In genomic region chr19:6721113-6721474, GRCh38 we compare ENCODE assay signal across 24 cellular contexts. TPM values are rescaled to one million over a fixed set of nuclear protein-coding genes. Genes with fewer than 3 reads are reported as not detected.
A peak's percentile ranks its signal among the peaks of the same experiment; 100 is the strongest.
DNase-seq lines count a peak whose midpoint lies in the region; ATAC-seq and TF ChIP-seq lines count a peak whose summit lies in the region.
"Had no signal": no experiment of that assay in that cellular context is flagged by ENCODE, and none has a peak within 500 bp of the region (broad histone marks: within the 10 kb centered on the region; RNA-seq: fewer than 3 reads in every experiment).

No MANE protein-coding gene starts in this region.

- no peaks in the 10 kb centered on the region for H3K4me1 ChIP-seq in HEK293 (ENCODE audit: control insufficient read depth, insufficient read depth, low read length)
- peaks cover 26 to 54% of the 10 kb centered on the region in 2 donors for H3K4me1 ChIP-seq in left lung
- H3K4me1 ChIP-seq in subcutaneous abdominal adipose tissue (ENCODE audit: control insufficient read depth in 5 of 5, insufficient read depth in 5 of 5, low read length in 5 of 5), result peaks cover 5 to 49% (median 47%) of the 10 kb centered on the region in 5 donors

- no peak for TF ChIP-seq CTCF in HEK293 (tag by site-specific recombination; IDR thresholded peaks at IDR 0.05)
- no peak for TF ChIP-seq CTCF in activated B cell treated with CpG ODN at 0.5 μM for 24 hours (IDR thresholded peaks at IDR 0.05)
- TF ChIP-seq CTCF in left lung (IDR thresholded peaks at IDR 0.05), result no peak

- peak overlapping the region; percentile 92 for H3K27ac Mint-ChIP-seq in activated B cell treated with CpG ODN at 0.5 μM for 24 hours
- H3K27ac Mint-ChIP-seq: activated CD8-positive, alpha-beta T cell treated with anti-CD3 and anti-CD28 coated beads for 36 hours; activated naive CD8-positive, alpha-beta T cell treated with anti-CD3 and anti-CD28 coated beads, Interleukin-2, amount 50 U/mL, for 24 hours; activated T-cell treated with anti-CD3 and anti-CD28 coated beads, Interleukin-2, amount 50 U/mL, for 72 hours had no signal

- H3K9me3 ChIP-seq in HEK293 (ENCODE audit: control insufficient read depth, insufficient read depth, low read depth, low read length), result no peaks in the 10 kb centered on the region
- no peaks in the 10 kb centered on the region for H3K9me3 ChIP-seq in left lung
- no peaks in the 10 kb centered on the region for H3K9me3 ChIP-seq in subcutaneous abdominal adipose tissue (ENCODE audit: control insufficient read depth in 5 of 5, low read length in 5 of 5)
- H3K9me3 ChIP-seq: testis had no signal

- H3K4me1 Mint-ChIP-seq in activated B cell treated with CpG ODN at 0.5 μM for 24 hours, result peaks cover 51% of the 10 kb centered on the region

- DNase-seq in activated B cell treated with CpG ODN at 0.5 μM for 24 hours, result no peak
- DNase-seq in left lung, result no peak
- no peak for DNase-seq in HuH-7 (ENCODE audit: low spot score)
- DNase-seq: activated CD8-positive, alpha-beta T cell treated with anti-CD3 and anti-CD28 coated beads for 36 hours; activated naive CD8-positive, alpha-beta T cell treated with anti-CD3 and anti-CD28 coated beads, Interleukin-2, amount 50 U/mL, for 24 hours; activated T-cell treated with anti-CD3 and anti-CD28 coated beads, Interleukin-2, amount 50 U/mL, for 72 hours; DMS53; effector memory CD4-positive, alpha-beta T cell; NCI-H1105 treated with DMSO at 0.1 percent for 48 hours; NCI-H69; RPMI8226; small intestine; stimulated activated CD4-positive, alpha-beta T cell treated with anti-CD3 and anti-CD28 coated beads, Interleukin-4, amount 100 ng/mL, for 4 hours; stimulated activated CD8-positive, alpha-beta memory T cell treated with anti-CD3 and anti-CD28 coated beads, Interleukin-4, amount 100 ng/mL, for 48 hours; SW 1271; WERI-Rb-1 had no signal

- peak overlapping the region in 1 of 5 donors; percentile 14 for H3K9ac ChIP-seq in subcutaneous abdominal adipose tissue (ENCODE audit: low read length in 5 of 5)

- ATAC-seq in activated B cell treated with CpG ODN at 0.5 μM for 24 hours (ENCODE audit: low read depth) (no peak), left lung (no peak), GM18498 (IDR thresholded peaks at IDR 0.05; ENCODE audit: unreplicated experiment) (no peak), GM21825 (IDR thresholded peaks at IDR 0.05; ENCODE audit: unreplicated experiment) (no peak)
- ATAC-seq: activated CD8-positive, alpha-beta T cell treated with anti-CD3 and anti-CD28 coated beads for 36 hours; activated naive CD8-positive, alpha-beta T cell treated with anti-CD3 and anti-CD28 coated beads, Interleukin-2, amount 50 U/mL, for 24 hours had no signal

- intact Hi-C loops in activated B cell treated with CpG ODN at 0.5 μM for 24 hours (cut with micrococcal nuclease), result no loop called here
- intact Hi-C loops in left lung (cut with DNase I), result no loop called here

- no peaks in the 10 kb centered on the region for H3K9me3 Mint-ChIP-seq in activated B cell treated with CpG ODN at 0.5 μM for 24 hours
- H3K9me3 Mint-ChIP-seq: activated CD8-positive, alpha-beta T cell treated with anti-CD3 and anti-CD28 coated beads for 36 hours had no signal

- CTCF ChIA-PET in HEK293 (lab: Yijun Ruan, JAX) (interaction anchor here (0.6 kb wide), 1 partner anchor 851 kb away, joined by 4 read pairs; no protein-coding TSS in a partner anchor), activated B cell treated with CpG ODN at 0.5 μM for 24 hours (lab: Charles Lee) (interaction anchor here (0.6 kb wide), 1 partner anchor 1180 kb away, joined by 3 read pairs; no protein-coding TSS in a partner anchor)

- no peaks in the 10 kb centered on the region for H3K27me3 Mint-ChIP-seq in activated B cell treated with CpG ODN at 0.5 μM for 24 hours
- H3K27me3 Mint-ChIP-seq: activated CD8-positive, alpha-beta T cell treated with anti-CD3 and anti-CD28 coated beads for 36 hours had no signal

- no peak overlapping the region for H3K27ac ChIP-seq in HEK293 (ENCODE audit: extremely low read depth, low read depth, low read length)
- peak overlapping the region; percentile 46 to 81 for H3K27ac ChIP-seq in left lung
- H3K27ac ChIP-seq in subcutaneous abdominal adipose tissue (ENCODE audit: low read depth, low read length), result peak overlapping the region; percentile 79
- H3K27ac ChIP-seq: C4-2B, testis, WERI-Rb-1 had no signal

- H3K36me3 ChIP-seq in HEK293 (ENCODE audit: control insufficient read depth in 2 of 2, insufficient read depth in 1 of 2, low read length in 2 of 2) (no peaks in the 10 kb centered on the region), left lung (no peaks in the 10 kb centered on the region), subcutaneous abdominal adipose tissue (ENCODE audit: control insufficient read depth in 5 of 5, insufficient read depth in 5 of 5, low read length in 5 of 5) (peaks cover 0 to 16% (median 11%) of the 10 kb centered on the region in 5 donors)
- H3K36me3 ChIP-seq: WERI-Rb-1 had no signal

- H3K4me3 ChIP-seq in HEK293 (ENCODE audit: low read depth, low read length) (no peak overlapping the region), left lung (no peak overlapping the region), subcutaneous abdominal adipose tissue (ENCODE audit: low read depth in 1 of 5, low read length in 5 of 5) (peak overlapping the region in 1 of 5 donors; percentile 49)
- H3K4me3 ChIP-seq: testis had no signal

- POLR2A ChIA-PET in HEK293 (lab: Yijun Ruan, JAX), result interaction anchor here (0.6 kb wide), 1 partner anchor 49 kb away, joined by 4 read pairs; no protein-coding TSS in a partner anchor
- POLR2A ChIA-PET in activated B cell treated with CpG ODN at 0.5 μM for 24 hours (lab: Charles Lee), result interaction anchor here (1.2 kb wide), 1 partner anchor 17 kb away, joined by 5 read pairs; no protein-coding TSS in a partner anchor

- H3K4me3 Mint-ChIP-seq in activated B cell treated with CpG ODN at 0.5 μM for 24 hours, result peak overlapping the region; percentile 64
- H3K4me3 Mint-ChIP-seq: activated CD8-positive, alpha-beta T cell treated with anti-CD3 and anti-CD28 coated beads for 36 hours; activated naive CD8-positive, alpha-beta T cell treated with anti-CD3 and anti-CD28 coated beads, Interleukin-2, amount 50 U/mL, for 24 hours; activated T-cell treated with anti-CD3 and anti-CD28 coated beads, Interleukin-2, amount 50 U/mL, for 72 hours had no signal

- H3K27me3 ChIP-seq in left lung, result peaks cover 0 to 3% of the 10 kb centered on the region in 2 donors
- H3K27me3 ChIP-seq in subcutaneous abdominal adipose tissue (ENCODE audit: control insufficient read depth in 5 of 5, insufficient read depth in 4 of 5, low read length in 5 of 5), result no peaks in the 10 kb centered on the region
- H3K27me3 ChIP-seq: testis had no signal

- H3K36me3 Mint-ChIP-seq in activated B cell treated with CpG ODN at 0.5 μM for 24 hours (ENCODE audit: low read depth), result no peaks in the 10 kb centered on the region

TF ChIP-seq in HEK293, 187 proteins besides CTCF, POLR2A, EP300 and RAD21:
- peak; percentile 92 for TF ChIP-seq ZFP3 (tag by site-specific recombination; IDR thresholded peaks at IDR 0.05; ENCODE audit: low read depth)
- TF ChIP-seq MZF1 (tag by site-specific recombination; IDR thresholded peaks at IDR 0.05; ENCODE audit: borderline replicate concordance), result no peak
TF ChIP-seq in HEK293: peak in this region for 1.

RNA-seq across cellular contexts. Expression of gene C3, which starts 0.6 kb away (rescaled TPM):
- 0.44 and 0.53 TPM in 2 replicates for total RNA-seq in activated B cell treated with CpG ODN at 0.5 μM for 24 hours
- total RNA-seq in left lung, result 100 to 1,000 TPM; 748 to 881 TPM

RNA-seq across cellular contexts. Expression of gene GPR108, which starts 16.3 kb away (rescaled TPM):
- 53.5 and 55.6 TPM in 2 replicates for total RNA-seq in activated B cell treated with CpG ODN at 0.5 μM for 24 hours
- 10 to 100 TPM; 64.1 to 81.7 TPM for total RNA-seq in left lung

RNA-seq across cellular contexts. Expression of gene TRIP10, which starts 18.4 kb away (rescaled TPM):
- total RNA-seq in activated B cell treated with CpG ODN at 0.5 μM for 24 hours (94.7 and 101 TPM in 2 replicates), left lung (10 to 100 TPM; 62.3 to 75.3 TPM)

RNA-seq across cellular contexts. Expression of gene SH2D3A, which starts 46.1 kb away (rescaled TPM):
- 18.7 and 22.6 TPM in 2 replicates for total RNA-seq in activated B cell treated with CpG ODN at 0.5 μM for 24 hours
- total RNA-seq in left lung, result 10 to 100 TPM; 24.2 to 27.6 TPM
- total RNA-seq: fibroblast of lung had no signal

RNA-seq across cellular contexts. Expression of gene TNFSF14, which starts 51.1 kb away (rescaled TPM):
- total RNA-seq in activated B cell treated with CpG ODN at 0.5 μM for 24 hours, result 0.64 and 0.73 TPM in 2 replicates
- total RNA-seq in left lung, result 1 to 10 TPM; 2.1 to 6.2 TPM
- total RNA-seq: fibroblast of lung, H1 had no signal

Comparison
In these comparisons a context has a peak if more than half of its experiments do, and no peak if none do; other contexts are left out.
1. RNA of gene C3, which starts 0.6 kb away (total RNA-seq): 748 to 881 TPM in left lung; 0.44 to 0.53 TPM in activated B cell treated with CpG ODN at 0.5 μM for 24 hours; every median in the first group is over 100 times any median in the second.